ENCODE assay signal across 27 cellular contexts in genomic region chr7:45124351-45124750, GRCh38. TPM values are rescaled to one million over a fixed set of nuclear protein-coding genes. Genes with fewer than 3 reads are reported as not detected.
"Had no signal": no experiment of that assay in that cellular context is flagged by ENCODE, and none has a peak within 500 bp of the region (broad histone marks: within the 10 kb centered on the region; RNA-seq: fewer than 3 reads in every experiment).

No MANE protein-coding gene starts in this region.

- H3K36me3 Mint-ChIP-seq: activated naive CD8-positive, alpha-beta T cell had no signal

- H3K27ac Mint-ChIP-seq: activated naive CD8-positive, alpha-beta T cell; activated T-cell treated with anti-CD3 and anti-CD28 coated beads, Interleukin-2, amount 50 U/mL, for 72 hours had no signal

- H3K4me3 ChIP-seq: esophagus muscularis mucosa, gastroesophageal sphincter, heart left ventricle, left ventricle myocardium inferior, prostate gland, right atrium auricular region, skin epidermis, suprapubic skin, transverse colon, vagina had no signal

- H3K9me3 Mint-ChIP-seq: activated T-cell treated with anti-CD3 and anti-CD28 coated beads, Interleukin-2, amount 50 U/mL, for 72 hours; dendritic cell treated with granulocyte-macrophage colony-stimulating factor and Interleukin-4, amounts not matched to agents 40 ng/mL and 50 ng/mL, for 4 days; neural crest cell; stimulated activated naive CD8-positive, alpha-beta T cell treated with anti-CD3 and anti-CD28 coated beads, Interleukin-15, amount 100 ng/mL, for 72 hours had no signal

- ATAC-seq: activated T-cell treated with anti-CD3 and anti-CD28 coated beads, Interleukin-2, amount 50 U/mL, for 72 hours; gastroesophageal sphincter; heart left ventricle had no signal

- H3K4me3 Mint-ChIP-seq: activated naive CD8-positive, alpha-beta T cell; activated T-cell treated with anti-CD3 and anti-CD28 coated beads, Interleukin-2, amount 50 U/mL, for 72 hours; dendritic cell treated with granulocyte-macrophage colony-stimulating factor and Interleukin-4, amounts not matched to agents 40 ng/mL and 50 ng/mL, for 4 days; neural crest cell; stimulated activated naive CD8-positive, alpha-beta T cell treated with anti-CD3 and anti-CD28 coated beads, Interleukin-15, amount 100 ng/mL, for 72 hours had no signal

- DNase-seq: activated CD4-positive, alpha-beta T cell treated with anti-CD3 and anti-CD28 coated beads for 4 hours; activated gamma-delta T cell; activated T-cell treated with anti-CD3 and anti-CD28 coated beads, Interleukin-2, amount 50 U/mL, for 72 hours; effector CD8-positive, alpha-beta T cell; heart left ventricle; kidney glomerular epithelial cell; left ventricle myocardium inferior; mammary epithelial cell; stimulated activated CD4-positive, alpha-beta T cell treated with anti-CD3 and anti-CD28 coated beads, Interleukin-15, amount 100 ng/mL, for 24 hours; stimulated activated CD4-positive, alpha-beta T cell treated with anti-CD3 and anti-CD28 coated beads, Interleukin-2, amount 100 ng/mL, for 48 hours; stimulated activated naive CD8-positive, alpha-beta T cell treated with anti-CD3 and anti-CD28 coated beads, Interleukin-15, amount 100 ng/mL, for 72 hours; transverse colon had no signal

- H3K4me1 ChIP-seq: esophagus muscularis mucosa, gastroesophageal sphincter, heart left ventricle, left ventricle myocardium inferior, prostate gland, right atrium auricular region, suprapubic skin, transverse colon, vagina had no signal

- H3K36me3 ChIP-seq: esophagus muscularis mucosa, gastroesophageal sphincter, heart left ventricle, left ventricle myocardium inferior, prostate gland, right atrium auricular region, suprapubic skin, transverse colon, vagina had no signal

- H3K27me3 Mint-ChIP-seq: dendritic cell treated with granulocyte-macrophage colony-stimulating factor and Interleukin-4, amounts not matched to agents 40 ng/mL and 50 ng/mL, for 4 days; stimulated activated naive CD8-positive, alpha-beta T cell treated with anti-CD3 and anti-CD28 coated beads, Interleukin-15, amount 100 ng/mL, for 72 hours had no signal

- H3K27ac ChIP-seq: esophagus muscularis mucosa, gastroesophageal sphincter, heart left ventricle, left ventricle myocardium inferior, prostate gland, right atrium auricular region, suprapubic skin, transverse colon, vagina had no signal

- H3K27me3 ChIP-seq: gastroesophageal sphincter, heart left ventricle, right atrium auricular region, suprapubic skin, transverse colon, vagina had no signal

- H3K9me3 ChIP-seq: esophagus muscularis mucosa, gastroesophageal sphincter, heart left ventricle, prostate gland, right atrium auricular region, suprapubic skin, transverse colon, vagina had no signal

RNA-seq across cellular contexts. Expression of gene RAMP3, which starts 33.2 kb away (rescaled TPM):
- total RNA-seq: activated CD8-positive, alpha-beta memory T cell treated with anti-CD3 and anti-CD28 coated beads for 36 hours; endothelial cell of umbilical vein; mammary epithelial cell; myocyte; neural crest cell; osteocyte; T-helper 2 cell treated with Interferon-gamma antibody and Interleukin-4, amounts not matched to agents 100 ng/mL and 5 ng/mL, for 36 hours had no signal
